Comparison of ENCODE assay signal across 23 cellular contexts in genomic region chr12:1502441-1502785, GRCh38.
DNase-seq lines count a peak whose midpoint lies in the region; ATAC-seq and TF ChIP-seq lines count a peak whose summit lies in the region.
"Had no signal": no experiment of that assay in that cellular context is flagged by ENCODE, and none has a peak within 500 bp of the region (broad histone marks: within the 10 kb centered on the region; RNA-seq: fewer than 3 reads in every experiment).

No MANE protein-coding gene starts in this region.

- no peak overlapping the region for H3K4me2 ChIP-seq in osteoblast (ENCODE audit: insufficient read depth, low read length)
- H3K4me2 ChIP-seq: PC-9 had no signal

- no peak overlapping the region for H2AFZ ChIP-seq in osteoblast (ENCODE audit: low read length)
- H2AFZ ChIP-seq: PC-9 had no signal

- H3K27ac ChIP-seq in osteoblast (ENCODE audit: low read depth, low read length), result no peak overlapping the region
- H3K27ac ChIP-seq: brain microvascular endothelial cell, dorsolateral prefrontal cortex, epithelial cell of prostate, PC-9, spleen, vagina had no signal

- no peaks in the 10 kb centered on the region for H4K20me1 ChIP-seq in osteoblast (ENCODE audit: insufficient read depth, low read length)

- H3K36me3 ChIP-seq in osteoblast (ENCODE audit: insufficient read depth, low read length), result no peaks in the 10 kb centered on the region
- H3K36me3 ChIP-seq: brain microvascular endothelial cell, HAP-1, spleen, vagina had no signal

- ATAC-seq in HG03521 (IDR thresholded peaks at IDR 0.05; ENCODE audit: unreplicated experiment) (no peak), HG03439 (IDR thresholded peaks at IDR 0.05; ENCODE audit: unreplicated experiment) (no peak)
- ATAC-seq: activated T-cell treated with anti-CD3 and anti-CD28 coated beads, Interleukin-2, amount 50 U/mL, for 72 hours; GM12878; left colon had no signal

- no peaks in the 10 kb centered on the region for H3K79me2 ChIP-seq in osteoblast (ENCODE audit: insufficient read depth, low read length)

- TF ChIP-seq CTCF in osteoblast (IDR thresholded peaks at IDR 0.05; ENCODE audit: extremely low read depth, low read depth, low read length), result no peak

- DNase-seq in NCI-H345 (lab: John Stamatoyannopoulos, UW) (peak; percentile 12), NCI-H345 treated with DMSO at 0.1 percent for 48 hours (lab: John Stamatoyannopoulos, UW; ENCODE audit: unreplicated experiment) (no peak), NCI-H2171 (lab: John Stamatoyannopoulos, UW) (peak; percentile 73), cerebellum (ENCODE audit: low spot score) (peak; percentile 28), osteoblast (ENCODE audit: insufficient read length, low spot score, missing footprints) (peak; percentile 32), inferior parietal cortex (ENCODE audit: extremely low spot score) (no peak)
- DNase-seq: activated CD4-positive, CD25-positive, alpha-beta regulatory T cell; activated T-cell treated with anti-CD3 and anti-CD28 coated beads, Interleukin-2, amount 50 U/mL, for 72 hours; brain microvascular endothelial cell; Calu3; dorsolateral prefrontal cortex; GF-D8; left colon; NCI-H2029; NCI-H82; PC-9; spleen had no signal

- H3K27me3 ChIP-seq in osteoblast (ENCODE audit: insufficient read depth, low read length), result no peaks in the 10 kb centered on the region
- H3K27me3 ChIP-seq: brain microvascular endothelial cell, dorsolateral prefrontal cortex, vagina had no signal

- no peak overlapping the region for H3K4me3 ChIP-seq in osteoblast (ENCODE audit: insufficient read depth, low read length)
- H3K4me3 ChIP-seq: dorsolateral prefrontal cortex, GM12878, HAP-1, PC-9, spleen, vagina had no signal

- peaks cover 13% of the 10 kb centered on the region for H3K4me1 ChIP-seq in osteoblast (ENCODE audit: insufficient read depth, low read length)
- H3K4me1 ChIP-seq: HAP-1 had no signal

- H3K9me3 ChIP-seq in osteoblast (ENCODE audit: low read depth, low read length), result no peaks in the 10 kb centered on the region
- H3K9me3 ChIP-seq: HAP-1, spleen, vagina had no signal

Comparison
In these comparisons a context has a peak if more than half of its experiments do, and no peak if none do; other contexts are left out.
1. DNase-seq: peak in NCI-H345 (single experiment), NCI-H2171 (single experiment), cerebellum (single experiment) and osteoblast (single experiment); none in NCI-H345 treated with DMSO at 0.1 percent for 48 hours (single experiment) and inferior parietal cortex (single experiment).